In the genomic region with DNA sequence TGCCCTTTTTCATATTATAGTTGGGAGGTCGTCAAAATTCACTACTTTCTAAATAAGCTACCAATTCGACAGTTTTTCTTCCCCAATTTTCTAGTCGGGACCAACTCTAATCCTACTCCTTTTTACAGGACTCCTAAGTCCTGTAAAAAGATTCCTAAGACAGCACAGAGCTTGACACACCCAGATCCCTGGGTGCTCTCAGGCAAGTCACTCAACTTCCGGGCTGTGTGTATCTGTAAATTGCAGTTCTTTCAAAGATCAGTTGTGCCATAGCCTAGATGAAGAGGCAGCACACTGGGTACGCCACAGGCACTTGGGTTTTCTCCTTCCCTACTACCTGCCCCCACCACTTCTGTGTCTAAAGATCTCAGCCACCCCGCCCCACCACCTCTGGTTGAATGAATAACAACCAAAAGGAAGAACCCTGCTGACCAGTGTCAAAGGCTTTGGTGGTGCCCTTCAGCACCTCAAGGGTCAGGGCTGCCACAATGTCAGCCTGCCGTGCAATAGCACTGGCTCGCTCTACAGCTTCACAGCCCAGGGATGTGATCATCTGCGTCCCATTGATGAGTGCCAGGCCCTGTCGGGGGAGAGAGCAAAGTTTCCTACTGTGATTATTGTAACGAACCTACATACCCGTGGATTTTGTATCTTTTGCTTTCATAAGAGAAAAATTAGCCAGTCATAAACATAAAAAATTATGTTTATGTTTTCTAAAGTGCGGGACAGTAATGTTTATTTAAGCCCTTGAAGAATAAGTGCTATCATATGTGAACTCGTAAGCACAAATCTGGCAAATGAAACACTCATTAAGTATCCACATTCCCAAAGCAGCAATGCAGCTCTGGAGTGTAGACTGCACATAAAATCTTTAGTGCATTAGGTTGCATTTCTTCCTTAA, we compare ENCODE assay signal across 22 cellular contexts. TPM values are rescaled to one million over a fixed set of nuclear protein-coding genes. Genes with fewer than 3 reads are reported as not detected.
"Had no signal": no experiment of that assay in that cellular context is flagged by ENCODE, and none has a peak within 500 bp of the region (broad histone marks: within the 10 kb centered on the region; RNA-seq: fewer than 3 reads in every experiment).

No MANE protein-coding gene starts in this region.

- DNase-seq: activated B cell treated with CpG ODN at 0.5 μM for 24 hours; activated CD4-positive, alpha-beta T cell treated with anti-CD3 and anti-CD28 coated beads for 48 hours; activated CD8-positive, alpha-beta T cell treated with anti-CD3 and anti-CD28 coated beads for 36 hours; activated gamma-delta T cell treated with Interleukin-2 at 50 U/mL for 16 hours; activated naive CD8-positive, alpha-beta T cell treated with anti-CD3 and anti-CD28 coated beads for 36 hours; amygdala; body of pancreas; cortex of kidney; effector memory CD4-positive, alpha-beta T cell; hippocampal formation; naive B cell; retina; stimulated activated CD4-positive, alpha-beta T cell treated with anti-CD3 and anti-CD28 coated beads, Interleukin-4, amount 100 ng/mL, for 1 hour; stimulated activated naive CD4-positive, alpha-beta T cell treated with Interleukin-2 at 50 U/mL for 16 hours; substantia nigra; uterus had no signal

- H3K4me1 ChIP-seq: body of pancreas, tibial nerve, uterus had no signal

- H3K27me3 ChIP-seq: body of pancreas, neutrophil, tibial nerve, uterus had no signal

- H3K36me3 ChIP-seq: tibial nerve, uterus had no signal

- H3K27ac ChIP-seq: body of pancreas, epithelial cell of prostate, neutrophil, tibial nerve, uterus had no signal

- H3K36me3 Mint-ChIP-seq: activated naive CD8-positive, alpha-beta T cell treated with anti-CD3 and anti-CD28 coated beads for 36 hours had no signal

- H3K4me3 ChIP-seq: body of pancreas, tibial nerve, uterus had no signal

- H3K27ac Mint-ChIP-seq: activated B cell treated with CpG ODN at 0.5 μM for 24 hours; activated CD8-positive, alpha-beta T cell treated with anti-CD3 and anti-CD28 coated beads for 36 hours; activated naive CD8-positive, alpha-beta T cell treated with anti-CD3 and anti-CD28 coated beads for 36 hours had no signal

- H3K4me3 Mint-ChIP-seq: activated B cell treated with CpG ODN at 0.5 μM for 24 hours; activated CD8-positive, alpha-beta T cell treated with anti-CD3 and anti-CD28 coated beads for 36 hours; activated naive CD8-positive, alpha-beta T cell treated with anti-CD3 and anti-CD28 coated beads for 36 hours; central memory CD8-positive, alpha-beta T cell; naive B cell had no signal

- H3K9me3 Mint-ChIP-seq: activated B cell treated with CpG ODN at 0.5 μM for 24 hours; activated CD8-positive, alpha-beta T cell treated with anti-CD3 and anti-CD28 coated beads for 36 hours; activated naive CD8-positive, alpha-beta T cell treated with anti-CD3 and anti-CD28 coated beads for 36 hours; central memory CD8-positive, alpha-beta T cell; naive B cell had no signal

- H3K9me3 ChIP-seq: body of pancreas, neutrophil, tibial nerve, uterus had no signal

- ATAC-seq: activated CD8-positive, alpha-beta T cell treated with anti-CD3 and anti-CD28 coated beads for 36 hours; body of pancreas had no signal

- H3K4me1 Mint-ChIP-seq: activated naive CD8-positive, alpha-beta T cell treated with anti-CD3 and anti-CD28 coated beads for 36 hours; central memory CD8-positive, alpha-beta T cell had no signal

- H3K27me3 Mint-ChIP-seq: activated B cell treated with CpG ODN at 0.5 μM for 24 hours; activated CD8-positive, alpha-beta T cell treated with anti-CD3 and anti-CD28 coated beads for 36 hours; activated naive CD8-positive, alpha-beta T cell treated with anti-CD3 and anti-CD28 coated beads for 36 hours; central memory CD8-positive, alpha-beta T cell; naive B cell had no signal

RNA-seq across cellular contexts. Expression of gene AMDHD1, which starts 43.8 kb away (rescaled TPM):
- total RNA-seq: glomerular endothelial cell, lung microvascular endothelial cell had no signal

RNA-seq across cellular contexts. Expression of gene CCDC38, which starts 44.5 kb away (rescaled TPM):
- total RNA-seq: body of pancreas, glomerular endothelial cell, lung microvascular endothelial cell, tibial nerve had no signal
